ENCODE assay signal across 16 cellular contexts in genomic region chr14:71441142-71441541, GRCh38.
DNase-seq lines count a peak whose midpoint lies in the region; ATAC-seq and TF ChIP-seq lines count a peak whose summit lies in the region.
"Had no signal": no experiment of that assay in that cellular context is flagged by ENCODE, and none has a peak within 500 bp of the region (broad histone marks: within the 10 kb centered on the region; RNA-seq: fewer than 3 reads in every experiment).

No MANE protein-coding gene starts in this region.

- no peak overlapping the region; the same call in 1 of the 2 replicates for H3K56ac ChIP-seq in IMR-90 (ENCODE audit: extremely low read depth, insufficient read depth, low read length)

- H4K20me1 ChIP-seq in IMR-90 (ENCODE audit: insufficient read depth, low read length): peaks cover 15% of the 10 kb centered on the region; the same call in 1 of the 2 replicates

- H3K4me2 ChIP-seq in IMR-90 (ENCODE audit: low read depth, low read length): no peak overlapping the region

- intact Hi-C loops in IMR-90 (cut with micrococcal nuclease) (no loop called here), ascending aorta (cut with DNase I) (loop anchor here (5.0 kb wide), 1 partner anchor 91 kb away; no protein-coding TSS in a partner anchor)

- no peak overlapping the region for H3K4ac ChIP-seq in IMR-90 (ENCODE audit: low read depth, low read length)

- no peak overlapping the region for H2BK5ac ChIP-seq in IMR-90 (ENCODE audit: low read depth, low read length, poor library complexity, severe bottlenecking)

- no TSS peak for BruUV-seq in IMR-90 (replicated peaks; lab: Mats Ljungman, UMichigan)

- H3K4me1 ChIP-seq in IMR-90 (ENCODE audit: control insufficient read depth, insufficient read depth, low read length) (peaks cover 13% of the 10 kb centered on the region), ascending aorta (peaks cover 7 to 32% of the 10 kb centered on the region in 2 donors), thoracic aorta (ENCODE audit: control insufficient read depth in 1 of 2, low read depth in 2 of 2) (peaks cover 39 to 50% of the 10 kb centered on the region in 2 donors)
- H3K4me1 ChIP-seq: BE2C, HAP-1 had no signal

- H3K4me1 Mint-ChIP-seq in nephron: peaks cover 37% of the 10 kb centered on the region

- no peak overlapping the region for H2BK120ac ChIP-seq in IMR-90 (ENCODE audit: low read depth, low read length)

- H2BK15ac ChIP-seq in IMR-90 (ENCODE audit: low read depth, low read length): no peak overlapping the region

- no peak for ATAC-seq in IMR-90 (ENCODE audit: low read depth)
- ATAC-seq in thoracic aorta (ENCODE audit: insufficient number of reproducible peaks, low FRiP score, low read depth): no peak

- no peaks in the 10 kb centered on the region for H3K36me3 ChIP-seq in IMR-90 (ENCODE audit: control insufficient read depth, insufficient read depth, low read length)
- H3K36me3 ChIP-seq in ascending aorta: no peaks in the 10 kb centered on the region
- no peaks in the 10 kb centered on the region for H3K36me3 ChIP-seq in thoracic aorta
- H3K36me3 ChIP-seq in brain microvascular endothelial cell (replicated peaks): no peaks in the 10 kb centered on the region
- H3K36me3 ChIP-seq in H7 (replicated peaks; ENCODE audit: control insufficient read depth, insufficient read depth, low read length): no peaks in the 10 kb centered on the region
- H3K36me3 ChIP-seq: BE2C, HAP-1 had no signal

- H3K27me3 ChIP-seq in IMR-90 (ENCODE audit: control insufficient read depth, insufficient read depth, low read length) (no peaks in the 10 kb centered on the region), ascending aorta (no peaks in the 10 kb centered on the region), thoracic aorta (replicated peaks; ENCODE audit: insufficient read depth) (no peaks in the 10 kb centered on the region), brain microvascular endothelial cell (replicated peaks) (no peaks in the 10 kb centered on the region), H7 (ENCODE audit: control insufficient read depth, insufficient read depth, low read length) (no peaks in the 10 kb centered on the region)
- H3K27me3 ChIP-seq: BE2C had no signal

- H3K18ac ChIP-seq in IMR-90 (ENCODE audit: low read depth, low read length): no peak overlapping the region

- in situ Hi-C loops in IMR-90 (cut with MboI; ENCODE audit: low sequenced_read_pairs) (no loop called here), brain microvascular endothelial cell (cut with HindIII; ENCODE audit: low pct_ligation_motif_present, low sequenced_read_pairs) (no loop called here), KBM-7 (cut with MboI; ENCODE audit: low pct_unique_long_range_greater_than_20kb, low sequenced_read_pairs) (no loop called here)

- no peak overlapping the region for H4K91ac ChIP-seq in IMR-90 (ENCODE audit: insufficient read depth, low read depth, low read length)

- H3K4me3 Mint-ChIP-seq in nephron: no peak overlapping the region
- H3K4me3 Mint-ChIP-seq: CD4-positive, alpha-beta memory T cell had no signal

- no peak overlapping the region for H2AFZ ChIP-seq in IMR-90 (replicated peaks; ENCODE audit: low read length, poor library complexity)

- H3K27me3 Mint-ChIP-seq in nephron (ENCODE audit: low read depth): peaks cover 4% of the 10 kb centered on the region
- H3K27me3 Mint-ChIP-seq: CD4-positive, alpha-beta memory T cell had no signal

- no peaks in the 10 kb centered on the region for H3K36me3 Mint-ChIP-seq in nephron (ENCODE audit: low read depth)

- no peak for TF ChIP-seq RAD21 in IMR-90 (IDR thresholded peaks at IDR 0.05; ENCODE audit: low read length)

- CTCF ChIA-PET in IMR-90 (lab: Yijun Ruan, JAX): interaction anchor here (0.6 kb wide), 1 partner anchor 25 kb away, joined by 3 read pairs; no protein-coding TSS in a partner anchor

- DNase-seq in IMR-90 (no peak), ascending aorta (ENCODE audit: low spot score in 2 of 2) (no peak), thoracic aorta (ENCODE audit: low spot score) (no peak), brain microvascular endothelial cell (no peak), H7 (no peak), SKM-1 (lab: John Stamatoyannopoulos, UW; ENCODE audit: unreplicated experiment) (no peak), KBM-7 (no peak)
- DNase-seq: BE2C; CD4-positive, alpha-beta memory T cell; DMS153; DMS79 treated with DMSO at 0.1 percent for 48 hours; EL; GOT3 had no signal

- no peak overlapping the region for H3K14ac ChIP-seq in IMR-90 (replicated peaks; ENCODE audit: low read depth, low read length)

- POLR2A ChIA-PET in IMR-90 (lab: Charles Lee; ENCODE audit: unreplicated experiment): no interaction called here

- no peak overlapping the region for H2AK5ac ChIP-seq in IMR-90 (ENCODE audit: low read depth, low read length)

- no peak overlapping the region for H4K8ac ChIP-seq in IMR-90 (ENCODE audit: low read depth in 2 of 2, low read length in 2 of 2)

- no peak overlapping the region for H2BK20ac ChIP-seq in IMR-90 (ENCODE audit: low read depth, low read length)

- H2AK9ac ChIP-seq in IMR-90 (replicated peaks; ENCODE audit: low read depth, low read length, poor library complexity): no peak overlapping the region

- peak overlapping the region in 2 of 3 experiments; percentile 22 to 85 for H3K27ac Mint-ChIP-seq in nephron
- H3K27ac Mint-ChIP-seq: CD4-positive, alpha-beta memory T cell had no signal

- no peaks in the 10 kb centered on the region for H3K9me3 Mint-ChIP-seq in nephron
- H3K9me3 Mint-ChIP-seq: CD4-positive, alpha-beta memory T cell had no signal

- peaks cover 32 to 66% of the 10 kb centered on the region in 2 experiments for H3K79me1 ChIP-seq in IMR-90 (ENCODE audit: low read depth in 1 of 2, low read length in 2 of 2)

- H3K27ac ChIP-seq in IMR-90 (ENCODE audit: insufficient read depth, low read length) (no peak overlapping the region), ascending aorta (peak overlapping the region; percentile 43 to 80), thoracic aorta (peak overlapping the region; percentile 1 to 16), brain microvascular endothelial cell (no peak overlapping the region)
- H3K27ac ChIP-seq: C4-2B had no signal

- H3K9ac ChIP-seq in IMR-90 (ENCODE audit: low read depth, low read length): no peak overlapping the region

- TF ChIP-seq POLR2A in IMR-90 (IDR thresholded peaks at IDR 0.05; ENCODE audit: low read depth, low read length): no peak

- 0 out of 2 replicates have a peak overlapping the region, but pooled peaks have one; percentile 28 for H4K5ac ChIP-seq in IMR-90 (ENCODE audit: low read depth, low read length)

- H3K4me3 ChIP-seq in IMR-90 (ENCODE audit: insufficient read depth, low read depth, low read length) (no peak overlapping the region), ascending aorta (no peak overlapping the region), thoracic aorta (no peak overlapping the region), brain microvascular endothelial cell (ENCODE audit: low read depth, low read length) (no peak overlapping the region), H7 (ENCODE audit: insufficient read depth, low read depth, low read length) (no peak overlapping the region)
- H3K4me3 ChIP-seq: HAP-1 had no signal

- no peak for TF ChIP-seq CTCF in IMR-90 (conservative IDR thresholded peaks at IDR 0.05; ENCODE audit: low read depth, low read length)
- TF ChIP-seq CTCF in ascending aorta (IDR thresholded peaks at IDR 0.05): no peak
- no peak for TF ChIP-seq CTCF in nephron (IDR thresholded peaks at IDR 0.05; ENCODE audit: unreplicated experiment in 3 of 3)
- no peak for TF ChIP-seq CTCF in thoracic aorta (IDR thresholded peaks at IDR 0.05)
- no peak for TF ChIP-seq CTCF in brain microvascular endothelial cell (IDR thresholded peaks at IDR 0.05; ENCODE audit: low read depth, low read length, missing control alignments)

- peaks cover 11% of the 10 kb centered on the region for H3K9me1 ChIP-seq in IMR-90 (ENCODE audit: insufficient read depth, low read length)

- H3K9me3 ChIP-seq in IMR-90 (ENCODE audit: control insufficient read depth, insufficient read depth, low read length) (no peaks in the 10 kb centered on the region), ascending aorta (no peaks in the 10 kb centered on the region), thoracic aorta (no peaks in the 10 kb centered on the region)
- H3K9me3 ChIP-seq: BE2C, HAP-1 had no signal

- no peak overlapping the region for H3K23ac ChIP-seq in IMR-90 (ENCODE audit: low read depth, low read length)

- dilution Hi-C loops in IMR-90 (cut with HindIII; ENCODE audit: low sequenced_read_pairs, unreplicated experiment): no loop called here

TF ChIP-seq in IMR-90, 13 proteins besides CTCF, POLR2A, EP300 and RAD21:
- TF ChIP-seq ELK1 (IDR thresholded peaks at IDR 0.05; ENCODE audit: borderline replicate concordance, low read depth, low read length): no peak
- TF ChIP-seq MAFK (IDR thresholded peaks at IDR 0.05; ENCODE audit: low read depth, low read length): no peak
- TF ChIP-seq SMC3 (IDR thresholded peaks at IDR 0.05; ENCODE audit: low read depth, low read length): no peak
- TF ChIP-seq CEBPB (IDR thresholded peaks at IDR 0.05; ENCODE audit: low read depth, low read length): no peak
- TF ChIP-seq RFX5 (IDR thresholded peaks at IDR 0.05; ENCODE audit: low read depth, low read length): no peak
- TF ChIP-seq FOS (IDR thresholded peaks at IDR 0.05; ENCODE audit: low read depth, low read length): no peak
- TF ChIP-seq BHLHE40 (IDR thresholded peaks at IDR 0.05; ENCODE audit: low read depth, low read length): no peak
- TF ChIP-seq RCOR1 (IDR thresholded peaks at IDR 0.05; ENCODE audit: insufficient replicate concordance, low read length): no peak
- TF ChIP-seq CHD1 (IDR thresholded peaks at IDR 0.05; ENCODE audit: low read depth, low read length): no peak
- no peak for TF ChIP-seq MXI1 (IDR thresholded peaks at IDR 0.05; ENCODE audit: borderline replicate concordance, low read depth, low read length)

Comparison
In these comparisons a context has a peak if more than half of its experiments do, and no peak if none do; other contexts are left out.
1. H3K27ac ChIP-seq: peak in ascending aorta (2 of 2) and thoracic aorta (2 of 2); none in IMR-90 (single experiment) and brain microvascular endothelial cell (single experiment).